8 cellular contexts compared by ENCODE assay signal in the genomic region with DNA sequence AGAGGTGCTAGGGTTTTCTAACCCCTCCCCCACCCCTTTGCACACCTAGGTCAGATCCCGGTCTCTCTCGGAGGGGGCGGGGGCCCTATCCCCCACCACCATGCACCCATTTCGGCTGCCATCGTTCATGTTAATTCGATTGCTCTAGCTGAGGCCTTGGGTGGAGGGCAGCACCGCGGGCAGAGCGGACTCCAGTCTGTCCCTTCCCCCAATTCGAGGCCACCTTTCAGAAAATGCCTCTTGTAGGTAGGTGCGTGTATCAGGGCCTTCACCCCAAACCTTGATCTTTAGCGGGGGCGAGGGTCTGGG. TPM values are rescaled to one million over a fixed set of nuclear protein-coding genes. Genes with fewer than 3 reads are reported as not detected.
DNase-seq lines count a peak whose midpoint lies in the region; ATAC-seq, FAIRE-seq and TF ChIP-seq lines count a peak whose summit lies in the region.

No MANE protein-coding gene starts in this region.

- H2AFZ ChIP-seq in HepG2 (ENCODE audit: low read length) = no peak overlapping the region

- H3K9me3 ChIP-seq in HepG2 (ENCODE audit: low read length) (no peaks in the 10 kb centered on the region), right lobe of liver (no peaks in the 10 kb centered on the region), muscle layer of duodenum (ENCODE audit: control insufficient read depth in 1 of 2, low read length in 2 of 2) (no peaks in the 10 kb centered on the region)

- WGBS in HepG2 (ENCODE audit: low lambda C conversion rate) = 88% methylated on average over 13 of the region's 13 CpGs
- WGBS in right lobe of liver (ENCODE audit: insufficient coverage, low coverage, low lambda C conversion rate, missing lambda C conversion rate) = 24% methylated on average over 7 of the region's 13 CpGs

- no peak for TF ChIP-seq RAD21 in HepG2 (CRISPR knock-in tag; IDR thresholded peaks at IDR 0.05)

- CTCF ChIA-PET in HepG2 (lab: Yijun Ruan, JAX; ENCODE audit: low intra/inter-chr PET ratio, low total read pairs) = interaction anchor here (1.2 kb wide), 1 partner anchor 14 kb away, joined by 3 read pairs; no protein-coding TSS in a partner anchor

- peaks cover 19% of the 10 kb centered on the region for H3K4me1 ChIP-seq in HepG2 (ENCODE audit: insufficient read depth, low read length)
- peaks cover 0 to 12% (median 0%) of the 10 kb centered on the region in 4 donors for H3K4me1 ChIP-seq in right lobe of liver
- H3K4me1 ChIP-seq in muscle layer of duodenum (ENCODE audit: control insufficient read depth in 1 of 2, insufficient read depth in 2 of 2, low read length in 2 of 2) = peaks cover 3 to 17% of the 10 kb centered on the region in 2 donors

- TF ChIP-seq POLR2A in HepG2 (IDR thresholded peaks at IDR 0.05; ENCODE audit: insufficient read depth in 1 of 2, low read depth in 2 of 2, low read length in 2 of 2) (no peak), right lobe of liver (IDR thresholded peaks at IDR 0.05) (no peak)

- H3K4me3 ChIP-seq in HepG2 (replicated peaks in 1 of 3; ENCODE audit: insufficient read depth in 1 of 3, low read depth in 2 of 3, low read length in 3 of 3) = peak overlapping the region; percentile 8 to 63 (median 19); a peak in 4 of 6 replicates
- H3K4me3 ChIP-seq in right lobe of liver = no peak overlapping the region
- H3K4me3 ChIP-seq in coronary artery = peak overlapping the region; percentile 72
- H3K4me3 ChIP-seq in muscle layer of duodenum (ENCODE audit: low read depth in 1 of 2, low read length in 2 of 2) = peak overlapping the region; percentile 57 to 66

- no peak overlapping the region for H3K27ac ChIP-seq in HepG2 (ENCODE audit: extremely low read length, insufficient read depth, low read length)
- no peak overlapping the region for H3K27ac ChIP-seq in right lobe of liver
- H3K27ac ChIP-seq in coronary artery = peak overlapping the region in 1 of 2 donors; percentile 79
- peak overlapping the region; percentile 16 for H3K27ac ChIP-seq in muscle layer of duodenum (ENCODE audit: low read length)

- H3K36me3 ChIP-seq in HepG2 (replicated peaks in 1 of 2; ENCODE audit: control insufficient read depth in 1 of 2, insufficient read depth in 2 of 2, low read length in 2 of 2) = peaks cover 3 to 7% of the 10 kb centered on the region in 2 experiments; a peak in 3 of 5 replicates
- H3K36me3 ChIP-seq in right lobe of liver = no peaks in the 10 kb centered on the region
- no peaks in the 10 kb centered on the region for H3K36me3 ChIP-seq in muscle layer of duodenum (ENCODE audit: control insufficient read depth in 1 of 2, insufficient read depth in 2 of 2, low read length in 2 of 2)

- TF ChIP-seq EP300 in HepG2 (IDR thresholded peaks at IDR 0.05; ENCODE audit: low read depth in 2 of 2, low read length in 2 of 2) = no peak
- TF ChIP-seq EP300 in HepG2 (CRISPR knock-in tag; IDR thresholded peaks at IDR 0.05; ENCODE audit: borderline replicate concordance) = no peak

- no peaks in the 10 kb centered on the region for H4K20me1 ChIP-seq in HepG2 (ENCODE audit: insufficient read depth, low read length)

- peaks cover 5 to 36% of the 10 kb centered on the region in 2 experiments for H3K27me3 ChIP-seq in HepG2 (ENCODE audit: control insufficient read depth in 1 of 2, insufficient read depth in 2 of 2, low read length in 2 of 2)
- H3K27me3 ChIP-seq in right lobe of liver = no peaks in the 10 kb centered on the region
- H3K27me3 ChIP-seq in muscle layer of duodenum (ENCODE audit: low read depth, low read length) = no peaks in the 10 kb centered on the region

- FAIRE-seq in HepG2 (lab: Jason Lieb, UNC) = no peak

- TF ChIP-seq CTCF in HepG2 (CRISPR knock-in tag; IDR thresholded peaks at IDR 0.05) (no peak), right lobe of liver (IDR thresholded peaks at IDR 0.05) (no peak), coronary artery (IDR thresholded peaks at IDR 0.05) (no peak)

- POLR2A ChIA-PET in HepG2 (lab: Yijun Ruan, JAX) = interaction anchor here (0.9 to 1.3 kb wide), 4 partner anchors 10 to 69 kb away, joined by 3 to 4 read pairs (median 4); no protein-coding TSS in a partner anchor

- no peak for ATAC-seq in HepG2
- ATAC-seq in right lobe of liver = no peak
- no peak for ATAC-seq in HG03175 (IDR thresholded peaks at IDR 0.05; ENCODE audit: unreplicated experiment)

- no TSS peak for BruUV-seq in HepG2 (replicated peaks; lab: Mats Ljungman, UMichigan)

- no peak for DNase-seq in HepG2 (ENCODE audit: low spot score)
- no peak for DNase-seq in right lobe of liver
- no peak for DNase-seq in coronary artery (ENCODE audit: low spot score)
- DNase-seq in SW 1271 (lab: John Stamatoyannopoulos, UW) = no peak
- DNase-seq in OCI-M1 (lab: John Stamatoyannopoulos, UW) = no peak
- no peak for DNase-seq in MV-4-11 (lab: John Stamatoyannopoulos, UW)

- in situ Hi-C loops in HepG2 (cut with HindIII; ENCODE audit: extremely low pct_ligation_motif_present, low pct_unique_long_range_greater_than_20kb) = no loop called here

- peak overlapping the region; percentile 38 for H3K9ac ChIP-seq in HepG2 (ENCODE audit: insufficient read depth, low read depth, low read length)

- H3K79me2 ChIP-seq in HepG2 (ENCODE audit: insufficient read depth, low read length) = no peaks in the 10 kb centered on the region

- intact Hi-C loops in HepG2 (cut with micrococcal nuclease; ENCODE audit: unreplicated experiment) (no loop called here), right lobe of liver (cut with DNase I) (no loop called here)

- peak overlapping the region; percentile 83 for H3K4me2 ChIP-seq in HepG2 (ENCODE audit: low read depth, low read length)

RNA-seq across cellular contexts. Expression of a gene that starts 6.8 kb away (rescaled TPM):
- total RNA-seq in HepG2 (2016; rRNA removed; fragmentation: Illumina TruSeq; extraction: Trizol) = 9.3 and 17.2 TPM in 2 replicates
- total RNA-seq in HepG2 (2016; cell fraction: cytosol; rRNA removed; fragmentation: Illumina TruSeq; extraction: Trizol; ENCODE audit: low read depth) = 7.3 and 8.5 TPM in 2 replicates
- 11.0 and 17.1 TPM in 2 replicates for total RNA-seq in HepG2 (2016; cell fraction: insoluble cytoplasmic fraction; rRNA removed; fragmentation: Illumina TruSeq; extraction: Trizol)
- total RNA-seq in HepG2 (2016; cell fraction: membrane; rRNA removed; fragmentation: Illumina TruSeq; extraction: Trizol) = 8.8 and 11.0 TPM in 2 replicates
- 11.6 and 14.7 TPM in 2 replicates for total RNA-seq in HepG2 (2016; cell fraction: nucleus; rRNA removed; fragmentation: Illumina TruSeq; extraction: Trizol)
- polyA plus RNA-seq in HepG2 (2011; rRNA removed) = 12.0 and 13.9 TPM in 2 replicates
- polyA plus RNA-seq in HepG2 (2011; cell fraction: cytosol; rRNA removed) = 10.6 and 13.8 TPM in 2 replicates
- 8.4 and 8.6 TPM in 2 replicates for polyA plus RNA-seq in HepG2 (2011; cell fraction: nucleus; rRNA removed)
- 6.5 and 7.0 TPM in 2 replicates for polyA plus RNA-seq in HepG2 (2012)
- polyA plus RNA-seq in HepG2 (2016; cell fraction: cytosol; fragmentation: Illumina TruSeq; extraction: Trizol; ENCODE audit: low read depth) = 3.8 and 4.4 TPM in 2 replicates
- 9.8 and 11.5 TPM in 2 replicates for polyA plus RNA-seq in HepG2 (2016; cell fraction: insoluble cytoplasmic fraction; fragmentation: Illumina TruSeq; extraction: Trizol; ENCODE audit: low read depth)
- polyA plus RNA-seq in HepG2 (2016; cell fraction: membrane; fragmentation: Illumina TruSeq; extraction: Trizol; ENCODE audit: low read depth) = 5.1 and 5.2 TPM in 2 replicates
- 25.7 and 27.9 TPM in 2 replicates for polyA plus RNA-seq in HepG2 (2016; cell fraction: nucleus; fragmentation: Illumina TruSeq; extraction: Trizol; ENCODE audit: insufficient read depth, low read depth)
- polyA minus RNA-seq in HepG2 (2011; rRNA and poly(A)+ RNA removed; ENCODE audit: low replicate concordance) = 11.1 and 12.4 TPM in 2 replicates
- 4.8 and 5.1 TPM in 2 replicates for polyA minus RNA-seq in HepG2 (2011; cell fraction: cytosol; rRNA and poly(A)+ RNA removed)
- 2.4 and 3.6 TPM in 2 replicates for polyA minus RNA-seq in HepG2 (2011; cell fraction: nucleus; rRNA and poly(A)+ RNA removed)
- total RNA-seq in right lobe of liver = 1 to 10 TPM; 2.3 to 6.4 (median 3.0) TPM

RNA-seq across cellular contexts. Expression of a gene that starts 8.3 kb away (rescaled TPM):
- total RNA-seq in HepG2 (2016; rRNA removed; fragmentation: Illumina TruSeq; extraction: Trizol) = 1.0 and 1.6 TPM in 2 replicates
- total RNA-seq in HepG2 (2016; cell fraction: cytosol; rRNA removed; fragmentation: Illumina TruSeq; extraction: Trizol; ENCODE audit: low read depth) = 0.62 and 0.71 TPM in 2 replicates
- total RNA-seq in HepG2 (2016; cell fraction: insoluble cytoplasmic fraction; rRNA removed; fragmentation: Illumina TruSeq; extraction: Trizol) = 1.1 and 1.4 TPM in 2 replicates
- 1.1 TPM in 2 replicates for total RNA-seq in HepG2 (2016; cell fraction: membrane; rRNA removed; fragmentation: Illumina TruSeq; extraction: Trizol)
- 0.22 and 0.34 TPM in 2 replicates for total RNA-seq in HepG2 (2016; cell fraction: nucleus; rRNA removed; fragmentation: Illumina TruSeq; extraction: Trizol)
- 5.7 and 6.8 TPM in 2 replicates for polyA plus RNA-seq in HepG2 (2011; rRNA removed)
- 3.6 and 6.1 TPM in 2 replicates for polyA plus RNA-seq in HepG2 (2011; cell fraction: cytosol; rRNA removed)
- 6.0 and 6.7 TPM in 2 replicates for polyA plus RNA-seq in HepG2 (2011; cell fraction: nucleus; rRNA removed)
- 4.7 and 5.0 TPM in 2 replicates for polyA plus RNA-seq in HepG2 (2012)
- polyA plus RNA-seq in HepG2 (2016; cell fraction: cytosol; fragmentation: Illumina TruSeq; extraction: Trizol; ENCODE audit: low read depth) = 0.71 and 0.87 TPM in 2 replicates
- 1.6 and 1.7 TPM in 2 replicates for polyA plus RNA-seq in HepG2 (2016; cell fraction: insoluble cytoplasmic fraction; fragmentation: Illumina TruSeq; extraction: Trizol; ENCODE audit: low read depth)
- polyA plus RNA-seq in HepG2 (2016; cell fraction: membrane; fragmentation: Illumina TruSeq; extraction: Trizol; ENCODE audit: low read depth) = 0.94 and 1.0 TPM in 2 replicates
- 1.4 and 2.1 TPM in 2 replicates for polyA plus RNA-seq in HepG2 (2016; cell fraction: nucleus; fragmentation: Illumina TruSeq; extraction: Trizol; ENCODE audit: insufficient read depth, low read depth)
- polyA minus RNA-seq in HepG2 (2011; rRNA and poly(A)+ RNA removed; ENCODE audit: low replicate concordance) = 8.7 and 10.6 TPM in 2 replicates
- polyA minus RNA-seq in HepG2 (2011; cell fraction: cytosol; rRNA and poly(A)+ RNA removed) = 1.8 and 2.5 TPM in 2 replicates
- 1.2 TPM in 1 of 2 replicates, not detected in the other for polyA minus RNA-seq in HepG2 (2011; cell fraction: nucleus; rRNA and poly(A)+ RNA removed)
- 1 to 10 TPM in 4 of 6 experiments, under 1 TPM in 2; 0.26 to 4.0 (median 2.5) TPM for total RNA-seq in right lobe of liver

RNA-seq across cellular contexts. Expression of a gene that starts 19.2 kb away (rescaled TPM):
- total RNA-seq in HepG2 (2016; rRNA removed; fragmentation: Illumina TruSeq; extraction: Trizol) (12.3 and 25.6 TPM in 2 replicates), right lobe of liver (10 to 100 TPM; 16.2 to 33.9 (median 26.4) TPM)
- 9.4 and 10.0 TPM in 2 replicates for total RNA-seq in HepG2 (2016; cell fraction: cytosol; rRNA removed; fragmentation: Illumina TruSeq; extraction: Trizol; ENCODE audit: low read depth)
- total RNA-seq in HepG2 (2016; cell fraction: insoluble cytoplasmic fraction; rRNA removed; fragmentation: Illumina TruSeq; extraction: Trizol) = 11.8 and 25.5 TPM in 2 replicates
- 12.6 and 15.4 TPM in 2 replicates for total RNA-seq in HepG2 (2016; cell fraction: membrane; rRNA removed; fragmentation: Illumina TruSeq; extraction: Trizol)
- 22.9 and 27.4 TPM in 2 replicates for total RNA-seq in HepG2 (2016; cell fraction: nucleus; rRNA removed; fragmentation: Illumina TruSeq; extraction: Trizol)
- polyA plus RNA-seq in HepG2 (2011; rRNA removed) = 17.9 and 24.0 TPM in 2 replicates
- 12.5 and 21.6 TPM in 2 replicates for polyA plus RNA-seq in HepG2 (2011; cell fraction: cytosol; rRNA removed)
- 100 and 115 TPM in 2 replicates for polyA plus RNA-seq in HepG2 (2011; cell fraction: nucleus; rRNA removed)
- 14.8 and 20.2 TPM in 2 replicates for polyA plus RNA-seq in HepG2 (2012)
- 8.0 and 8.2 TPM in 2 replicates for polyA plus RNA-seq in HepG2 (2016; cell fraction: cytosol; fragmentation: Illumina TruSeq; extraction: Trizol; ENCODE audit: low read depth)
- 10.2 and 14.0 TPM in 2 replicates for polyA plus RNA-seq in HepG2 (2016; cell fraction: insoluble cytoplasmic fraction; fragmentation: Illumina TruSeq; extraction: Trizol; ENCODE audit: low read depth)
- polyA plus RNA-seq in HepG2 (2016; cell fraction: membrane; fragmentation: Illumina TruSeq; extraction: Trizol; ENCODE audit: low read depth) = 11.2 and 16.1 TPM in 2 replicates
- 65.2 and 66.0 TPM in 2 replicates for polyA plus RNA-seq in HepG2 (2016; cell fraction: nucleus; fragmentation: Illumina TruSeq; extraction: Trizol; ENCODE audit: insufficient read depth, low read depth)
- 69.0 and 416 TPM in 2 replicates for polyA minus RNA-seq in HepG2 (2011; rRNA and poly(A)+ RNA removed; ENCODE audit: low replicate concordance)
- polyA minus RNA-seq in HepG2 (2011; cell fraction: cytosol; rRNA and poly(A)+ RNA removed) = 13.6 and 23.7 TPM in 2 replicates
- 19.4 and 22.5 TPM in 2 replicates for polyA minus RNA-seq in HepG2 (2011; cell fraction: nucleus; rRNA and poly(A)+ RNA removed)

RNA-seq across cellular contexts. Expression of a gene that starts 36.7 kb away (rescaled TPM):
- total RNA-seq in HepG2 (2016; rRNA removed; fragmentation: Illumina TruSeq; extraction: Trizol) (not detected in 2 replicates), right lobe of liver (not detected)
- total RNA-seq in HepG2 (2016; cell fraction: cytosol; rRNA removed; fragmentation: Illumina TruSeq; extraction: Trizol; ENCODE audit: low read depth) = not detected in 2 replicates
- not detected in 2 replicates for total RNA-seq in HepG2 (2016; cell fraction: insoluble cytoplasmic fraction; rRNA removed; fragmentation: Illumina TruSeq; extraction: Trizol)
- total RNA-seq in HepG2 (2016; cell fraction: membrane; rRNA removed; fragmentation: Illumina TruSeq; extraction: Trizol) = not detected in 2 replicates
- not detected in 2 replicates for total RNA-seq in HepG2 (2016; cell fraction: nucleus; rRNA removed; fragmentation: Illumina TruSeq; extraction: Trizol)
- 0.04 TPM in 1 of 2 replicates, not detected in the other for polyA plus RNA-seq in HepG2 (2011; rRNA removed)
- not detected in 2 replicates for polyA plus RNA-seq in HepG2 (2011; cell fraction: cytosol; rRNA removed)
- 0.19 and 0.24 TPM in 2 replicates for polyA plus RNA-seq in HepG2 (2011; cell fraction: nucleus; rRNA removed)
- not detected in 2 replicates for polyA plus RNA-seq in HepG2 (2012)
- polyA plus RNA-seq in HepG2 (2016; cell fraction: cytosol; fragmentation: Illumina TruSeq; extraction: Trizol; ENCODE audit: low read depth) = not detected in 2 replicates
- polyA plus RNA-seq in HepG2 (2016; cell fraction: insoluble cytoplasmic fraction; fragmentation: Illumina TruSeq; extraction: Trizol; ENCODE audit: low read depth) = not detected in 2 replicates
- polyA plus RNA-seq in HepG2 (2016; cell fraction: membrane; fragmentation: Illumina TruSeq; extraction: Trizol; ENCODE audit: low read depth) = not detected in 2 replicates
- not detected in 2 replicates for polyA plus RNA-seq in HepG2 (2016; cell fraction: nucleus; fragmentation: Illumina TruSeq; extraction: Trizol; ENCODE audit: insufficient read depth, low read depth)
- polyA minus RNA-seq in HepG2 (2011; rRNA and poly(A)+ RNA removed; ENCODE audit: low replicate concordance) = not detected in 2 replicates
- polyA minus RNA-seq in HepG2 (2011; cell fraction: cytosol; rRNA and poly(A)+ RNA removed) = not detected in 2 replicates
- polyA minus RNA-seq in HepG2 (2011; cell fraction: nucleus; rRNA and poly(A)+ RNA removed) = not detected in 2 replicates

RNA-seq across cellular contexts. Expression of a gene that starts 36.8 kb away (rescaled TPM):
- not detected in 2 replicates for total RNA-seq in HepG2 (2016; rRNA removed; fragmentation: Illumina TruSeq; extraction: Trizol)
- not detected in 2 replicates for total RNA-seq in HepG2 (2016; cell fraction: cytosol; rRNA removed; fragmentation: Illumina TruSeq; extraction: Trizol; ENCODE audit: low read depth)
- total RNA-seq in HepG2 (2016; cell fraction: insoluble cytoplasmic fraction; rRNA removed; fragmentation: Illumina TruSeq; extraction: Trizol) = not detected in 2 replicates
- total RNA-seq in HepG2 (2016; cell fraction: membrane; rRNA removed; fragmentation: Illumina TruSeq; extraction: Trizol) = not detected in 2 replicates
- total RNA-seq in HepG2 (2016; cell fraction: nucleus; rRNA removed; fragmentation: Illumina TruSeq; extraction: Trizol) = not detected in 2 replicates
- 0.74 and 0.80 TPM in 2 replicates for polyA plus RNA-seq in HepG2 (2011; rRNA removed)
- 0.17 and 0.19 TPM in 2 replicates for polyA plus RNA-seq in HepG2 (2011; cell fraction: cytosol; rRNA removed)
- 7.8 and 11.4 TPM in 2 replicates for polyA plus RNA-seq in HepG2 (2011; cell fraction: nucleus; rRNA removed)
- polyA plus RNA-seq in HepG2 (2012) = 0.35 and 1.6 TPM in 2 replicates
- 0.29 TPM in 1 of 2 replicates, not detected in the other for polyA plus RNA-seq in HepG2 (2016; cell fraction: cytosol; fragmentation: Illumina TruSeq; extraction: Trizol; ENCODE audit: low read depth)
- not detected in 2 replicates for polyA plus RNA-seq in HepG2 (2016; cell fraction: insoluble cytoplasmic fraction; fragmentation: Illumina TruSeq; extraction: Trizol; ENCODE audit: low read depth)
- polyA plus RNA-seq in HepG2 (2016; cell fraction: membrane; fragmentation: Illumina TruSeq; extraction: Trizol; ENCODE audit: low read depth) = not detected in 2 replicates
- polyA plus RNA-seq in HepG2 (2016; cell fraction: nucleus; fragmentation: Illumina TruSeq; extraction: Trizol; ENCODE audit: insufficient read depth, low read depth) = 0.29 TPM in 1 of 2 replicates, not detected in the other
- polyA minus RNA-seq in HepG2 (2011; rRNA and poly(A)+ RNA removed; ENCODE audit: low replicate concordance) = 0.08 and 2.6 TPM in 2 replicates
- polyA minus RNA-seq in HepG2 (2011; cell fraction: cytosol; rRNA and poly(A)+ RNA removed) = not detected in 2 replicates
- 0.37 TPM in 1 of 2 replicates, not detected in the other for polyA minus RNA-seq in HepG2 (2011; cell fraction: nucleus; rRNA and poly(A)+ RNA removed)
- 1 to 10 TPM in 1 of 6 experiments, under 1 TPM in 4, not detected in 1; 0.72 to 1.4 (median 0.81) TPM for total RNA-seq in right lobe of liver

Comparison
In these comparisons a context has a peak if more than half of its experiments do, and no peak if none do; other contexts are left out.
1. H3K4me3 ChIP-seq: peak in HepG2 (3 of 3), coronary artery (single experiment) and muscle layer of duodenum (2 of 2); none in right lobe of liver (0 of 3).